Comparison of ENCODE assay signal across 18 cellular contexts in the genomic region with DNA sequence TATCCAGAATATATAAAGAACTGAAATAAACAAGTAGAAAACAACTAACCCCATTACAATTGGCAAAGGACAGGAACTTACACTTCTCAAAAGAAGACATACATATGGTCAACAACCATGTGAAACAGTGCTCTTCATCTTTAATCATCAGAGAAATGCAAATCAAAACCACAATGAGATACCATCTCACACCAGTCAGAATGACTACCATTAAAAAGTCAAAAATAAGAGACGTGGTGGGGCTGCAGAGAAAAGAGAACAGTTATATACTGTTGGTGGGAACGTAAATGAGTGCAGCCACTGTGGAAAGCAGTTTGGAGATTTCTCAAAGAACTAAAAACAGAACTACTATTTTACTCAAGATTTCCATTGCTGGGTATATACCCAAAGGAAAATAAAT.
DNase-seq lines count a peak whose midpoint lies in the region; ATAC-seq and TF ChIP-seq lines count a peak whose summit lies in the region.
"Had no signal": no experiment of that assay in that cellular context is flagged by ENCODE, and none has a peak within 500 bp of the region (broad histone marks: within the 10 kb centered on the region; RNA-seq: fewer than 3 reads in every experiment).

No MANE protein-coding gene starts in this region.

- ATAC-seq in DND-41 (ENCODE audit: insufficient read depth, low read depth), result peak; percentile 70
- ATAC-seq in GM18867 (IDR thresholded peaks at IDR 0.05; ENCODE audit: unreplicated experiment), result peak; percentile 54
- peak; percentile 76 for ATAC-seq in HG02610 (IDR thresholded peaks at IDR 0.05; ENCODE audit: unreplicated experiment)
- ATAC-seq in HG03457 (IDR thresholded peaks at IDR 0.05; ENCODE audit: unreplicated experiment), result peak; percentile 54
- ATAC-seq: body of pancreas, GM23338, lower lobe of right lung had no signal

- no peak for TF ChIP-seq CTCF in DND-41 (IDR thresholded peaks at IDR 0.05; ENCODE audit: borderline replicate concordance, extremely low read depth, low read length, poor library complexity, severe bottlenecking)

- no peak overlapping the region; the same call in 1 of the 2 replicates for H3K27ac ChIP-seq in DND-41 (ENCODE audit: low read length)
- H3K27ac ChIP-seq: body of pancreas, lower lobe of right lung, upper lobe of left lung had no signal

- no peak overlapping the region for H3K9ac ChIP-seq in DND-41 (ENCODE audit: low read depth, low read length)

- H3K4me1 ChIP-seq in DND-41 (ENCODE audit: insufficient read depth, low read length), result peaks cover 27% of the 10 kb centered on the region
- H3K4me1 ChIP-seq: body of pancreas, lower lobe of right lung, upper lobe of left lung had no signal

- no peak overlapping the region for H3K4me2 ChIP-seq in DND-41 (ENCODE audit: insufficient read depth, low read length)
- H3K4me2 ChIP-seq: GM23338 had no signal

- no peak overlapping the region for H3K4me3 ChIP-seq in DND-41 (ENCODE audit: low read depth in 1 of 2, low read length in 2 of 2)
- H3K4me3 ChIP-seq: body of pancreas, GM23338, lower lobe of right lung, upper lobe of left lung had no signal

- H2AFZ ChIP-seq in DND-41 (ENCODE audit: low read depth, low read length), result no peak overlapping the region; the same call in 1 of the 2 replicates
- H2AFZ ChIP-seq: GM23338 had no signal

- no peaks in the 10 kb centered on the region for H3K9me3 ChIP-seq in DND-41 (ENCODE audit: insufficient read depth, low read length, severe bottlenecking)
- H3K9me3 ChIP-seq: body of pancreas, lower lobe of right lung, upper lobe of left lung had no signal

- no peaks in the 10 kb centered on the region for H3K27me3 ChIP-seq in DND-41 (ENCODE audit: insufficient read depth, low read length, poor library complexity)
- H3K27me3 ChIP-seq: body of pancreas, upper lobe of left lung had no signal

- no peaks in the 10 kb centered on the region for H3K79me2 ChIP-seq in DND-41 (ENCODE audit: insufficient read depth, low read length)

- DNase-seq in DND-41, result no peak
- DNase-seq in stimulated activated CD4-positive, alpha-beta T cell treated with anti-CD3 and anti-CD28 coated beads, Interleukin-4, amount 100 ng/mL, for 4 hours, result no peak
- DNase-seq in activated CD8-positive, alpha-beta memory T cell treated with anti-CD3 and anti-CD28 coated beads, Interleukin-2, amount 50 U/mL, for 48 hours, result no peak
- DNase-seq in NCI-H774 (lab: John Stamatoyannopoulos, UW), result no peak
- DNase-seq in superior temporal gyrus (ENCODE audit: extremely low spot score), result no peak
- DNase-seq: ACHN; activated CD4-positive, alpha-beta T cell treated with anti-CD3 and anti-CD28 coated beads, Interleukin-2, amount 50 U/mL, for 1 hour; activated T-cell treated with anti-CD3 and anti-CD28 coated beads, Interleukin-2, amount 50 U/mL, for 1 hour; body of pancreas; lower lobe of right lung; NCI-H1417 treated with DMSO at 0.1 percent for 48 hours; nucleus accumbens; stimulated activated naive CD4-positive, alpha-beta T cell treated with Interleukin-2 at 50 U/mL for 16 hours; upper lobe of left lung had no signal

- H3K36me3 ChIP-seq in DND-41 (ENCODE audit: insufficient read depth, low read length), result no peaks in the 10 kb centered on the region
- H3K36me3 ChIP-seq: lower lobe of right lung, upper lobe of left lung had no signal

- H4K20me1 ChIP-seq in DND-41 (ENCODE audit: insufficient read depth, low read length), result no peaks in the 10 kb centered on the region
